ENCODE assay signal across 20 cellular contexts in genomic region chr22:23110190-23110921, GRCh38. TPM values are rescaled to one million over a fixed set of nuclear protein-coding genes. Genes with fewer than 3 reads are reported as not detected.
A peak's percentile ranks its signal among the peaks of the same experiment; 100 is the strongest.
DNase-seq lines count a peak whose midpoint lies in the region; ATAC-seq, FAIRE-seq and TF ChIP-seq lines count a peak whose summit lies in the region.
"Had no signal": no experiment of that assay in that cellular context is flagged by ENCODE, and none has a peak within 500 bp of the region (broad histone marks: within the 10 kb centered on the region; RNA-seq: fewer than 3 reads in every experiment).

No MANE protein-coding gene starts in this region.

- FAIRE-seq in pancreas (lab: Jason Lieb, UNC) (no peak), small intestine (lab: Jason Lieb, UNC) (no peak)
- FAIRE-seq: GM18507 had no signal

- H3K27me3 ChIP-seq in pancreas, result no peaks in the 10 kb centered on the region
- H3K27me3 ChIP-seq in MG63, result no peaks in the 10 kb centered on the region
- no peaks in the 10 kb centered on the region for H3K27me3 ChIP-seq in small intestine (ENCODE audit: control insufficient read depth in 2 of 2, insufficient read depth in 2 of 2, low read length in 2 of 2)

- 69 to 78% methylated on average over 9 to 10 of the region's 10 CpGs for WGBS in pancreas, 2 donors
- WGBS in small intestine, 3 donors, result 75 to 78% (median 76%) methylated on average over 10 of the region's 10 CpGs

- intact Hi-C loops in pancreas (cut with DNase I), result no loop called here

- peak in 3 of 4 donors; percentile 26 to 53 (median 49) for ATAC-seq in pancreas
- ATAC-seq: activated CD4-positive, CD25-positive, alpha-beta regulatory T cell treated with anti-CD3 and anti-CD28 coated beads, Interleukin-2, amount 50 U/mL, for 24 hours; Panc1; T-helper 17 cell had no signal

- H3K4me3 ChIP-seq in pancreas (no peak overlapping the region), MG63 (no peak overlapping the region), small intestine (ENCODE audit: low read depth in 1 of 2, low read length in 2 of 2) (no peak overlapping the region)
- H3K4me3 ChIP-seq: GM23338 had no signal

- H3K9me3 ChIP-seq in pancreas, result no peaks in the 10 kb centered on the region
- H3K9me3 ChIP-seq in MG63, result no peaks in the 10 kb centered on the region
- H3K9me3 ChIP-seq in small intestine (ENCODE audit: control insufficient read depth, low read depth), result no peaks in the 10 kb centered on the region

- H3K4me1 ChIP-seq in pancreas (no peaks in the 10 kb centered on the region), small intestine (ENCODE audit: control insufficient read depth in 2 of 2, insufficient read depth in 1 of 2, low read depth in 1 of 2, low read length in 1 of 2) (no peaks in the 10 kb centered on the region)

- H3K36me3 ChIP-seq in pancreas (no peaks in the 10 kb centered on the region), MG63 (no peaks in the 10 kb centered on the region), small intestine (ENCODE audit: control insufficient read depth in 2 of 2, insufficient read depth in 2 of 2, low read length in 2 of 2) (no peaks in the 10 kb centered on the region)

- no peak for TF ChIP-seq CTCF in pancreas (IDR thresholded peaks at IDR 0.05)

- peak overlapping the region; percentile 100 for H3K27ac ChIP-seq in angular gyrus (ENCODE audit: low read depth, low read length)
- H3K27ac ChIP-seq in pancreas, result no peak overlapping the region
- no peak overlapping the region for H3K27ac ChIP-seq in small intestine (ENCODE audit: low read depth in 1 of 2, low read length in 1 of 2)
- H3K27ac ChIP-seq: 22Rv1 had no signal

- peak in 2 of 3 experiments; percentile 36 to 81 for DNase-seq in NCI-H1417 (lab: John Stamatoyannopoulos, UW)
- DNase-seq in NCI-H1417 treated with DMSO at 0.1 percent for 48 hours (lab: John Stamatoyannopoulos, UW), result no peak
- DNase-seq in NCI-H146 treated with DMSO at 0.1 percent for 48 hours (lab: John Stamatoyannopoulos, UW; ENCODE audit: unreplicated experiment), result peak; percentile 50
- no peak for DNase-seq in pancreas
- no peak for DNase-seq in MG63
- no peak for DNase-seq in cerebellum (ENCODE audit: low spot score)
- no peak for DNase-seq in small intestine
- DNase-seq: activated naive CD4-positive, alpha-beta T cell treated with anti-CD3 and anti-CD28 coated beads for 36 hours; CD4-positive, alpha-beta T cell; effector CD8-positive, alpha-beta T cell; stimulated activated CD4-positive, alpha-beta T cell treated with anti-CD3 and anti-CD28 coated beads, Interleukin-2, amount 100 ng/mL, for 24 hours; T-helper 17 cell; trophoblast cell had no signal

RNA-seq across cellular contexts. Expression of gene RSPH14, which starts 31.4 kb away (rescaled TPM):
- total RNA-seq in pancreas (under 1 TPM; 0.51 to 0.97 (median 0.73) TPM), cerebellum (5.5 TPM)
- polyA plus RNA-seq in pancreas (1 to 10 TPM in 1 of 2 donors, under 1 TPM in 1; 0.91 to 2.1 TPM), small intestine (under 1 TPM in 1 of 3 donors, not detected in 2; 0.13 TPM)
- not detected in 2 replicates for total RNA-seq in MG63 (2014; rRNA removed; shearing (Covaris generic); ENCODE audit: low replicate concordance)
- total RNA-seq: GM23338 had no signal
- polyA plus RNA-seq: liver had no signal

RNA-seq across cellular contexts. Expression of gene RAB36, which starts 34.9 kb away (rescaled TPM):
- total RNA-seq in pancreas (1 to 10 TPM; 1.2 to 4.4 (median 2.3) TPM), cerebellum (6.8 TPM)
- polyA plus RNA-seq in pancreas (1 to 10 TPM; 3.5 to 7.3 TPM), small intestine (under 1 TPM in 2 of 3 donors, not detected in 1; 0.27 to 0.92 TPM)
- total RNA-seq in MG63 (2014; rRNA removed; shearing (Covaris generic); ENCODE audit: low replicate concordance), result 0.03 TPM in 1 of 2 replicates, not detected in the other
- total RNA-seq: activated naive CD4-positive, alpha-beta T cell treated with anti-CD3 and anti-CD28 coated beads for 36 hours had no signal

RNA-seq across cellular contexts. Expression of gene GNAZ, which starts 40.0 kb away (rescaled TPM):
- total RNA-seq in pancreas, result 1 to 10 TPM in 4 of 6 donors, under 1 TPM in 2; 0.88 to 2.3 (median 1.6) TPM
- polyA plus RNA-seq in pancreas, result 1 to 10 TPM; 2.8 to 9.7 TPM
- 10.5 and 12.8 TPM in 2 replicates for total RNA-seq in MG63 (2014; rRNA removed; shearing (Covaris generic); ENCODE audit: low replicate concordance)
- total RNA-seq in cerebellum, result 51.8 TPM
- 1 to 10 TPM; 1.9 to 3.6 (median 3.5) TPM for polyA plus RNA-seq in small intestine

Comparison
In these comparisons a context has a peak if more than half of its experiments do, and no peak if none do; other contexts are left out.
1. DNase-seq: peak in NCI-H1417 (2 of 3) and NCI-H146 treated with DMSO at 0.1 percent for 48 hours (single experiment); none in NCI-H1417 treated with DMSO at 0.1 percent for 48 hours (single experiment), pancreas (0 of 6), MG63 (single experiment), cerebellum (single experiment) and small intestine (single experiment).